Comparison of ENCODE assay signal across 11 cellular contexts in the genomic region with DNA sequence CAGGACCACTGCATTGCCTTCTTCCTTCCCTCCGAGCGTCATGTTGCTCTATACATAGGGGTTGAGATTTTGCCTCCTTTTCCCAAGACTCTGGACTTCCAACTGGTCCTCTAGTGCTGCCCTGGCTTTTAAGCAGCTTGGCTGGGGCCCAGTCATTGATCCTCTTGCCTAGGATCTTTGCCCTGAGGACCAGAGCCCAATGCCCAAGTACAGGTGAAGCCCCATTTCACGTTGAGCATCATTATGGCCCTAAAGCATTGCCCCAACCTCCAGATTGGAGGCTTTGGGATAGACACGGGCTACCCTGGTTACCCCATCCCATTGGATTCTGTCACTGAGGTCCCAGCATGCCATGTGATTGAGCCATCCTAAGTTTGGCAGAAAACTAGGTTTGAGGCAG. TPM values are rescaled to one million over a fixed set of nuclear protein-coding genes. Genes with fewer than 3 reads are reported as not detected.
"Had no signal": no experiment of that assay in that cellular context is flagged by ENCODE, and none has a peak within 500 bp of the region (broad histone marks: within the 10 kb centered on the region; RNA-seq: fewer than 3 reads in every experiment).

No MANE protein-coding gene starts in this region.

- ATAC-seq: GM23338, HCT116 had no signal

- H3K27ac ChIP-seq: GM23248 had no signal

- H2AFZ ChIP-seq: GM23248, GM23338 had no signal

- H3K36me3 ChIP-seq: HAP-1 had no signal

- H3K9me3 ChIP-seq: HAP-1 had no signal

- H3K4me1 ChIP-seq: HAP-1 had no signal

- H3K4me2 ChIP-seq: GM23338 had no signal

- FAIRE-seq: H1, H54 had no signal

- H3K9ac ChIP-seq: GM23248 had no signal

- H3K4me3 ChIP-seq: GM23248, GM23338, HAP-1 had no signal

- DNase-seq: GM23248, GOT3, H7, H9, HCEC 1CT, HFFc6 had no signal

RNA-seq across cellular contexts. Expression of a gene that starts 47.7 kb away (rescaled TPM):
- total RNA-seq: GM23338, H1, H7, H9 had no signal
- polyA plus RNA-seq: H1 had no signal

RNA-seq across cellular contexts. Expression of a gene that starts 50.7 kb away (rescaled TPM):
- total RNA-seq: HFFc6 had no signal
